In the genomic region with DNA sequence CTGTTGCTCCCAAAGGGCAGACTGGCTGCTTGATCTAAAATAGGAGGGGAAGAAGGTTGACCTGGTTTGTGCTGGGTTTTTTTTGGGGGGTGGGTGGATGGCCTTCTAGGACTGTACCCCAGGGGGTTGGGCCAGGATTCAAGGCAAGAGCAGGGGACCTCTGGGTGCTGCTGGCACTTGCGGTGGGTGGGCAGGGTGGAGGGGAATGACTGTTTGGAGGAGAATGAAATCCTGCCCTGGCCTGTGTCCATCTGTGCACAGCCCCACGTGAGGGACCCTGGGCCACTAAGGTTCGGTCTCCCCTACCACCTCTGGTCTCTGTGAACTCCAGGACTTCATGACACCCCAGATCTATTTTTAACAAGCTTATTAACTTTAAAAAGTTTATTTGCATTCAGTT, we compare ENCODE assay signal across 14 cellular contexts.
"Had no signal": no experiment of that assay in that cellular context is flagged by ENCODE, and none has a peak within 500 bp of the region (broad histone marks: within the 10 kb centered on the region; RNA-seq: fewer than 3 reads in every experiment).

No MANE protein-coding gene starts in this region.

- H3K9me3 ChIP-seq: gastroesophageal sphincter, left ventricle myocardium inferior, sigmoid colon, thoracic aorta had no signal

- DNase-seq: activated CD4-positive, alpha-beta T cell treated with anti-CD3 and anti-CD28 coated beads for 36 hours; activated naive CD4-positive, alpha-beta T cell treated with anti-CD3 and anti-CD28 coated beads, Interleukin-2, amount 10 ng/mL, durations not matched to agents 7 days and 5 days; activated T-cell treated with anti-CD3 and anti-CD28 coated beads, Interleukin-2, amount 50 U/mL, for 1 hour; hippocampal formation; kidney; left ventricle myocardium inferior; mesenchymal stem cell; nephron progenitor cell; sigmoid colon; spleen had no signal

- H3K4me1 ChIP-seq: gastroesophageal sphincter, left ventricle myocardium inferior, sigmoid colon, spleen had no signal

- H3K27ac ChIP-seq: dorsolateral prefrontal cortex, gastroesophageal sphincter, left ventricle myocardium inferior, sigmoid colon, spleen, thoracic aorta had no signal

- ATAC-seq: activated CD4-positive, alpha-beta T cell treated with anti-CD3 and anti-CD28 coated beads for 36 hours; gastroesophageal sphincter; stimulated activated effector memory CD8-positive, alpha-beta T cell treated with anti-CD3 and anti-CD28 coated beads, Interleukin-12 subunit alpha, Interleukin-12 subunit beta, amount 100 ng/mL, for 72 hours had no signal

- H3K4me3 ChIP-seq: dorsolateral prefrontal cortex, gastroesophageal sphincter, left ventricle myocardium inferior, sigmoid colon, spleen, thoracic aorta had no signal

- H3K36me3 ChIP-seq: gastroesophageal sphincter, left ventricle myocardium inferior, sigmoid colon, spleen, thoracic aorta had no signal
